In genomic region chr10:27153325-27153724, GRCh38 we compare ENCODE assay signal across 9 cellular contexts. TPM values are rescaled to one million over a fixed set of nuclear protein-coding genes. Genes with fewer than 3 reads are reported as not detected.
A peak's percentile ranks its signal among the peaks of the same experiment; 100 is the strongest.
DNase-seq lines count a peak whose midpoint lies in the region; ATAC-seq and TF ChIP-seq lines count a peak whose summit lies in the region.
"Had no signal": no experiment of that assay in that cellular context is flagged by ENCODE, and none has a peak within 500 bp of the region (broad histone marks: within the 10 kb centered on the region; RNA-seq: fewer than 3 reads in every experiment).

No MANE protein-coding gene starts in this region.

- no peaks in the 10 kb centered on the region for H3K9me3 Mint-ChIP-seq in nephron

- H3K4me1 Mint-ChIP-seq in nephron = peaks cover 37% of the 10 kb centered on the region

- H3K4me3 ChIP-seq in BE2C (ENCODE audit: low read depth, low read length) = peak overlapping the region; percentile 91
- peak overlapping the region; percentile 93 for H3K4me3 ChIP-seq in MG63
- peak overlapping the region; percentile 97 for H3K4me3 ChIP-seq in effector memory CD4-positive, alpha-beta T cell (ENCODE audit: insufficient read depth, low read depth, low read length, poor library complexity, severe bottlenecking)

- ATAC-seq in GM18858 (IDR thresholded peaks at IDR 0.05; ENCODE audit: unreplicated experiment) = no peak

- H3K27ac Mint-ChIP-seq in nephron = peak overlapping the region; percentile 99

- no peaks in the 10 kb centered on the region; the same call in 1 of the 2 replicates for H3K4me1 ChIP-seq in BE2C
- H3K4me1 ChIP-seq in effector memory CD4-positive, alpha-beta T cell (ENCODE audit: control insufficient read depth, insufficient read depth, low read length, poor library complexity, severe bottlenecking) = peaks cover 21% of the 10 kb centered on the region

- TF ChIP-seq CTCF in BE2C (IDR thresholded peaks at IDR 0.05; ENCODE audit: low read depth, low read length) = no peak
- no peak for TF ChIP-seq CTCF in nephron (IDR thresholded peaks at IDR 0.05; ENCODE audit: unreplicated experiment in 3 of 3)
- TF ChIP-seq CTCF in GM13976 (IDR thresholded peaks at IDR 0.05; ENCODE audit: borderline replicate concordance, control extremely low read depth, extremely low read depth, insufficient read depth, missing control alignments) = no peak

- H3K36me3 Mint-ChIP-seq in nephron (ENCODE audit: low read depth) = peaks cover 23% of the 10 kb centered on the region

- peak overlapping the region; percentile 100 for H3K27ac ChIP-seq in effector memory CD4-positive, alpha-beta T cell (ENCODE audit: insufficient read depth, low read length, poor library complexity, severe bottlenecking)

- peak overlapping the region; percentile 97 to 99 (median 98) for H3K4me3 Mint-ChIP-seq in nephron

- in situ Hi-C loops in GM13976 (cut with MboI; ENCODE audit: low sequenced_read_pairs, unreplicated experiment) = no loop called here

- H3K36me3 ChIP-seq in BE2C = peaks cover 11% of the 10 kb centered on the region
- peaks cover 38% of the 10 kb centered on the region for H3K36me3 ChIP-seq in MG63
- peaks cover 7% of the 10 kb centered on the region for H3K36me3 ChIP-seq in effector memory CD4-positive, alpha-beta T cell (ENCODE audit: control insufficient read depth, insufficient read depth, low read length)

- H3K9me3 ChIP-seq in BE2C = no peaks in the 10 kb centered on the region
- H3K9me3 ChIP-seq in MG63 = no peaks in the 10 kb centered on the region
- H3K9me3 ChIP-seq in effector memory CD4-positive, alpha-beta T cell (ENCODE audit: control insufficient read depth, low read length) = no peaks in the 10 kb centered on the region

- no peaks in the 10 kb centered on the region for H3K27me3 ChIP-seq in BE2C
- no peaks in the 10 kb centered on the region for H3K27me3 ChIP-seq in MG63
- no peaks in the 10 kb centered on the region for H3K27me3 ChIP-seq in effector memory CD4-positive, alpha-beta T cell (replicated peaks; ENCODE audit: control insufficient read depth, insufficient read depth, low read length, poor library complexity, severe bottlenecking)

- DNase-seq in BE2C = no peak
- no peak for DNase-seq in MG63
- DNase-seq in effector memory CD4-positive, alpha-beta T cell = no peak
- no peak for DNase-seq in RPMI8226
- no peak for DNase-seq in activated effector memory CD4-positive, alpha-beta T cell treated with anti-CD3 and anti-CD28 coated beads, Interleukin-2, amount 50 U/mL, for 16 hours
- DNase-seq in GM13976 (ENCODE audit: low spot score) = no peak
- DNase-seq: NCI-H524 had no signal

- H3K27me3 Mint-ChIP-seq in nephron (ENCODE audit: low read depth) = no peaks in the 10 kb centered on the region

RNA-seq across cellular contexts. Expression of gene YME1L1, which starts 0.9 kb away (rescaled TPM):
- polyA plus RNA-seq in BE2C (2012; ENCODE audit: insufficient read depth, insufficient read length, low read depth) = 79.8 TPM
- total RNA-seq in MG63 (2014; rRNA removed; shearing (Covaris generic); ENCODE audit: low replicate concordance) = 92.1 and 123 TPM in 2 replicates

RNA-seq across cellular contexts. Expression of gene MASTL, which starts 1.8 kb away (rescaled TPM):
- 5.5 TPM for polyA plus RNA-seq in BE2C (2012; ENCODE audit: insufficient read depth, insufficient read length, low read depth)
- total RNA-seq in MG63 (2014; rRNA removed; shearing (Covaris generic); ENCODE audit: low replicate concordance) = 13.2 and 21.2 TPM in 2 replicates

RNA-seq across cellular contexts. Expression of gene ANKRD26, which starts 53.0 kb away (rescaled TPM):
- 1.7 TPM for polyA plus RNA-seq in BE2C (2012; ENCODE audit: insufficient read depth, insufficient read length, low read depth)
- total RNA-seq in MG63 (2014; rRNA removed; shearing (Covaris generic); ENCODE audit: low replicate concordance) = 4.3 and 4.5 TPM in 2 replicates
